In the genomic region with DNA sequence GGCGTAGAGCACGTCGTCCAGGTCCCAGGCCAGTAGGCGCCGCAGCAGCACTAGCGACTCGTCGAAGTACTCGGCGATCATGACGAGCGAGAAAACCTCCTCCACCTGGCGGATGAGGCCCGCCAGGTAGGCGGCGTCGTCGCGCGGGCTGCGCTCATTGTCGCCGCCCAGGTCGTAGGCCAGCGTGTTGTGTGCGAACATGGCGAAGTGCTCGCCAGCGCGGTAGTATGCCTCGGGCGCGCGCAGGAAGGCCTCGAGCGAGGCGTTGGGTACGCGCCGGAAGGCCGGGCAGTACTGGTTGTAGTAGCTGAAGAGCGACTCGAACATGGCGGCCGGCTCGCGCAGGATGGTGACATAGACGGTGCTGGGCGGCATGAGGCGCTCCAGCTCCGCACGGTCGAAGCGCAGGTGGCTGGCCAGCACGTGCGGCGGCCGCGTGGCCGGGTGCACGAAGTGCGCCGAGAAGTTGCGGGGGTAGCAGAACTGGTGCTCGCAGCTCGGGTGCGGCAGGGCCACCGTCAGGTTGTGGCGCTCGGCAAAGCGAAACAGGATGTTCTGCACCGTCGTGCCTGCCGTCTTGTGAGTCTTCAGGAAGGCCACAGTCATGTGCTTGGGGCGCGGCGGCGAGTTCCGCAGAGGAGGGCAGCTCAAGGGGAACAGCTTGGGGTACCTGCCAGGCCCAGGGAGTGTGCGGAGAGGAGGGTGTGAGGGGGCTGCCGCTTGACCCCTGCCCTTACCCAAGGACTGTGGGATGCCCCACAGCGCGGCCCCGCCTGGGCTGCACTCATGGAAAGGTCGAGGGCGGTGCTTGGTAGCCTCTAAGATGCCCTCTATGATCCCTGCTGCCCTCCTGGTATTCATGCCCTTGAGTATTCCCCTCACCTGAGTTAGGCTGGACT, we compare ENCODE assay signal across 28 cellular contexts. TPM values are rescaled to one million over a fixed set of nuclear protein-coding genes. Genes with fewer than 3 reads are reported as not detected.
DNase-seq lines count a peak whose midpoint lies in the region; ATAC-seq, FAIRE-seq and TF ChIP-seq lines count a peak whose summit lies in the region.
"Had no signal": no experiment of that assay in that cellular context is flagged by ENCODE, and none has a peak within 500 bp of the region (broad histone marks: within the 10 kb centered on the region; RNA-seq: fewer than 3 reads in every experiment).

No MANE protein-coding gene starts in this region.

- FAIRE-seq in frontal cortex (lab: Jason Lieb, UNC): no peak

- peaks cover 6 to 12% (median 8%) of the 10 kb centered on the region in 6 donors for H3K4me1 ChIP-seq in spleen
- peaks cover 0 to 20% (median 7%) of the 10 kb centered on the region in 3 donors for H3K4me1 ChIP-seq in gastroesophageal sphincter

- H3K36me3 Mint-ChIP-seq in activated CD4-positive, alpha-beta T cell treated with anti-CD3 and anti-CD28 coated beads, Interleukin-2, amount 10 ng/mL, durations not matched to agents 24 days and 14 days (ENCODE audit: low read depth): no peaks in the 10 kb centered on the region
- H3K36me3 Mint-ChIP-seq: CD8-positive, alpha-beta memory T cell had no signal

- ATAC-seq in gastroesophageal sphincter: no peak
- ATAC-seq: GM23338 had no signal

- H3K27ac ChIP-seq in spleen: no peak overlapping the region
- H3K27ac ChIP-seq in gastroesophageal sphincter: no peak overlapping the region
- H3K27ac ChIP-seq: PC-9 had no signal

- no peak overlapping the region for H3K27ac Mint-ChIP-seq in activated CD4-positive, alpha-beta T cell treated with anti-CD3 and anti-CD28 coated beads, Interleukin-2, amount 10 ng/mL, durations not matched to agents 24 days and 14 days
- H3K27ac Mint-ChIP-seq: GM23338, HFFc6, IgD-negative memory B cell had no signal

- WGBS in spleen, 5 donors: 92 to 97% (median 95%) methylated on average over 76 to 86 of the region's 86 CpGs
- 93 to 97% methylated on average over 16 to 17 of the region's 86 CpGs for WGBS in gastroesophageal sphincter (ENCODE audit: low coverage in 1 of 2), 2 donors

- H3K9me3 ChIP-seq in spleen (no peaks in the 10 kb centered on the region), gastroesophageal sphincter (no peaks in the 10 kb centered on the region)
- H3K9me3 ChIP-seq: HAP-1 had no signal

- no peak for TF ChIP-seq CTCF in GM20000 (IDR thresholded peaks at IDR 0.05; ENCODE audit: extremely low read depth, missing control alignments)
- TF ChIP-seq CTCF in spleen (IDR thresholded peaks at IDR 0.05 in 8 of 11, conservative IDR thresholded peaks at IDR 0.05 in 3 of 11): no peak
- no peak for TF ChIP-seq CTCF in gastroesophageal sphincter (IDR thresholded peaks at IDR 0.05)

- TF ChIP-seq EP300 in gastroesophageal sphincter (IDR thresholded peaks at IDR 0.05): no peak

- no peaks in the 10 kb centered on the region for H3K9me3 Mint-ChIP-seq in activated CD4-positive, alpha-beta T cell treated with anti-CD3 and anti-CD28 coated beads, Interleukin-2, amount 10 ng/mL, durations not matched to agents 24 days and 14 days
- H3K9me3 Mint-ChIP-seq: CD8-positive, alpha-beta memory T cell; HFFc6; IgD-negative memory B cell had no signal

- no peak for TF ChIP-seq POLR2A in spleen (IDR thresholded peaks at IDR 0.05)
- TF ChIP-seq POLR2A in gastroesophageal sphincter (IDR thresholded peaks at IDR 0.05): no peak

- peaks cover 11% of the 10 kb centered on the region for H3K27me3 Mint-ChIP-seq in activated CD4-positive, alpha-beta T cell treated with anti-CD3 and anti-CD28 coated beads, Interleukin-2, amount 10 ng/mL, durations not matched to agents 24 days and 14 days
- H3K27me3 Mint-ChIP-seq: IgD-negative memory B cell had no signal

- H3K36me3 ChIP-seq in spleen (no peaks in the 10 kb centered on the region), gastroesophageal sphincter (no peaks in the 10 kb centered on the region)
- H3K36me3 ChIP-seq: HAP-1 had no signal

- H3K4me3 Mint-ChIP-seq in activated CD4-positive, alpha-beta T cell treated with anti-CD3 and anti-CD28 coated beads, Interleukin-2, amount 10 ng/mL, durations not matched to agents 24 days and 14 days: no peak overlapping the region
- H3K4me3 Mint-ChIP-seq: CD8-positive, alpha-beta memory T cell; GM23338; HFFc6; IgD-negative memory B cell had no signal

- no peak overlapping the region for H3K4me3 ChIP-seq in spleen
- no peak overlapping the region for H3K4me3 ChIP-seq in gastroesophageal sphincter
- H3K4me3 ChIP-seq: GM23338, HAP-1, PC-9 had no signal

- intact Hi-C loops in spleen (cut with DNase I; ENCODE audit: low total_unique reads): no loop called here
- intact Hi-C loops in activated CD4-positive, alpha-beta T cell treated with anti-CD3 and anti-CD28 coated beads, Interleukin-2, amount 10 ng/mL, durations not matched to agents 24 days and 14 days (cut with micrococcal nuclease): no loop called here

- peaks cover 10% of the 10 kb centered on the region for H3K4me1 Mint-ChIP-seq in activated CD4-positive, alpha-beta T cell treated with anti-CD3 and anti-CD28 coated beads, Interleukin-2, amount 10 ng/mL, durations not matched to agents 24 days and 14 days

- DNase-seq in GM20000 (ENCODE audit: low spot score): peak; percentile 15
- DNase-seq in frontal cortex (ENCODE audit: low spot score in 2 of 2): peak; percentile 4 to 27
- DNase-seq in spleen: peak; percentile 64
- no peak for DNase-seq in DMS79 treated with DMSO at 0.1 percent for 48 hours (lab: John Stamatoyannopoulos, UW)
- DNase-seq in activated CD4-positive, alpha-beta T cell treated with anti-CD3 and anti-CD28 coated beads, Interleukin-2, amount 10 ng/mL, durations not matched to agents 24 days and 14 days: no peak
- DNase-seq: C1 segment of cervical spinal cord; CD8-positive, alpha-beta memory T cell; DMS 273 treated with DMSO at 0.1 percent for 48 hours; DMS79; GF-D8; HFFc6; NCI-H1048; NCI-H1417; NCI-H1694; NCI-H2029 treated with DMSO at 0.1 percent for 48 hours; NCI-H446 treated with DMSO at 0.1 percent for 48 hours; NCI-H526; NCI-H82; NK-92 treated with Interleukin-12 subunit alpha and Interleukin-12 subunit beta, amount 100 ng/mL, for 24 hours; PC-9; Right ventricle myocardium superior had no signal

- H3K27me3 ChIP-seq in spleen (replicated peaks in 1 of 7) (peaks cover 0 to 14% (median 3%) of the 10 kb centered on the region in 7 donors), gastroesophageal sphincter (peaks cover 13% of the 10 kb centered on the region)

RNA-seq across cellular contexts. Expression of a gene that starts 5.7 kb away (rescaled TPM):
- total RNA-seq in frontal cortex (10.6 TPM), spleen (not detected), gastroesophageal sphincter (1 to 10 TPM; 1.2 to 7.8 (median 2.2) TPM)
- polyA plus RNA-seq in spleen: under 1 TPM; 0.03 to 0.04 (median 0.03) TPM
- total RNA-seq in activated CD4-positive, alpha-beta T cell treated with anti-CD3 and anti-CD28 coated beads, Interleukin-2, amount 10 ng/mL, durations not matched to agents 24 days and 14 days: not detected in 2 replicates
- total RNA-seq: CD8-positive, alpha-beta memory T cell; PC-9; RPMI7951; SK-MEL-5 had no signal
- polyA plus RNA-seq: CD8-positive, alpha-beta memory T cell; IgD-negative memory B cell had no signal

RNA-seq across cellular contexts. Expression of a gene that starts 8.9 kb away (rescaled TPM):
- total RNA-seq in frontal cortex: 90.9 TPM
- total RNA-seq in spleen: 100 to 1,000 TPM; 139 to 195 (median 164) TPM
- polyA plus RNA-seq in spleen: 100 to 1,000 TPM in 1 of 3 donors, 10 to 100 TPM in 2; 77.5 to 104 (median 89.9) TPM
- 283 and 284 TPM in 2 replicates for total RNA-seq in activated CD4-positive, alpha-beta T cell treated with anti-CD3 and anti-CD28 coated beads, Interleukin-2, amount 10 ng/mL, durations not matched to agents 24 days and 14 days
- total RNA-seq in gastroesophageal sphincter: 100 to 1,000 TPM; 113 to 179 (median 160) TPM

RNA-seq across cellular contexts. Expression of a gene that starts 17.0 kb away (rescaled TPM):
- total RNA-seq in frontal cortex (not detected), spleen (1 to 10 TPM in 3 of 7 donors, under 1 TPM in 2, not detected in 2; 0.70 to 1.2 (median 1.1) TPM), gastroesophageal sphincter (under 1 TPM in 1 of 4 donors, not detected in 3; 0.12 TPM)
- under 1 TPM; 0.30 to 0.51 (median 0.50) TPM for polyA plus RNA-seq in spleen
- 0.28 and 0.30 TPM in 2 replicates for total RNA-seq in activated CD4-positive, alpha-beta T cell treated with anti-CD3 and anti-CD28 coated beads, Interleukin-2, amount 10 ng/mL, durations not matched to agents 24 days and 14 days
- total RNA-seq: A673; CD8-positive, alpha-beta memory T cell; GM23338; Right ventricle myocardium superior had no signal
- polyA plus RNA-seq: CD8-positive, alpha-beta memory T cell; GM23338; IgD-negative memory B cell had no signal

RNA-seq across cellular contexts. Expression of a gene that starts 26.8 kb away (rescaled TPM):
- total RNA-seq in frontal cortex: 29.3 TPM
- total RNA-seq in spleen: 100 to 1,000 TPM in 5 of 7 donors, 10 to 100 TPM in 2; 65.8 to 126 (median 110) TPM
- 10 to 100 TPM; 20.6 to 35.1 (median 20.9) TPM for polyA plus RNA-seq in spleen
- total RNA-seq in activated CD4-positive, alpha-beta T cell treated with anti-CD3 and anti-CD28 coated beads, Interleukin-2, amount 10 ng/mL, durations not matched to agents 24 days and 14 days: 90.9 and 96.7 TPM in 2 replicates
- 10 to 100 TPM; 32.7 to 81.8 (median 38.2) TPM for total RNA-seq in gastroesophageal sphincter

RNA-seq across cellular contexts. Expression of a gene that starts 31.4 kb away (rescaled TPM):
- total RNA-seq in frontal cortex (not detected), spleen (not detected), gastroesophageal sphincter (1 to 10 TPM in 1 of 4 donors, not detected in 3; 1.7 TPM)
- 1 to 10 TPM in 1 of 3 donors, under 1 TPM in 2; 0.76 to 1.4 (median 0.93) TPM for polyA plus RNA-seq in spleen
- 0.45 and 1.5 TPM in 2 replicates for total RNA-seq in activated CD4-positive, alpha-beta T cell treated with anti-CD3 and anti-CD28 coated beads, Interleukin-2, amount 10 ng/mL, durations not matched to agents 24 days and 14 days
- total RNA-seq: CD8-positive, alpha-beta memory T cell; Right ventricle myocardium superior; SK-MEL-5 had no signal
- polyA plus RNA-seq: CD8-positive, alpha-beta memory T cell; IgD-negative memory B cell had no signal

Comparison
In these comparisons a context has a peak if more than half of its experiments do, and no peak if none do; other contexts are left out.
1. DNase-seq: peak in GM20000 (single experiment), frontal cortex (2 of 2) and spleen (single experiment); none in DMS79 treated with DMSO at 0.1 percent for 48 hours (single experiment) and activated CD4-positive, alpha-beta T cell treated with anti-CD3 and anti-CD28 coated beads, Interleukin-2, amount 10 ng/mL, durations not matched to agents 24 days and 14 days (single experiment).